13 cellular contexts compared by ENCODE assay signal in the genomic region with DNA sequence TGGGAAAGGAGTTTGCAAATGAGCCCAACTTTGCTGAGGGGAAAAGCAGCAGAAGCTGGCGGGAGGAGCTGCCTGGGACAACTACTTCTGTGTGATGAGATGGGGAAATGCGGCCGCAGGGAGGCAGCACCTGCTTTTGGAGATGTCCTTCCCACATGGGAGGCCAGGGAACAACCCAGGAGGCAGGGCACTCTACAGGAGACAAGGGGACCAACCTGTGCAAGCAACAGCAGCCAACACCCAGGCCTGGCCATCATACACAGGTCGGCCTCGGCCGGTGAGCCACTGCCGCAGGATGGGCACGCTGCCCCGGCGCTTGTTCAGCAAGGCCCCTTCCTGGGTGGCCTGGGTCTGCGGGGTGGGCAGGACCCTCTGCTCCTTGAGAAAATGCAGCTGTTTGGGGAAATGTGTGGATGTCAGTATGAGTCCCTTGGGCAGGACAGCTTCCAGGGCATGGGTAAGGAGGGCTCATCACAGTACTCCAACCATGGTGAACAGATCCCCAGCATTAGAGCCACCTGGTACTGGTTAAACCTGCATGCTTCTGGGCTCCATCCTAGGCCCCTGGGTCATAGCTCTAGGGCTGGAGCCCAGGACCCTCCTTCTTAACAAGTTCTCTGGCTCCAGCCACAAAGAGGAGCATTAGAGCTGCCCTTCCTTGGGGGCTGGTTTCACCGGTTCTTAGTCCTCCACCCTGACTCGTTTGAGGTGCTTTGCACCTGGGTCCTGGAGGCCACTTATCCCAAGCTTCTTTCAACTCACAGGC. TPM values are rescaled to one million over a fixed set of nuclear protein-coding genes. Genes with fewer than 3 reads are reported as not detected.
DNase-seq lines count a peak whose midpoint lies in the region; ATAC-seq and TF ChIP-seq lines count a peak whose summit lies in the region.
"Had no signal": no experiment of that assay in that cellular context is flagged by ENCODE, and none has a peak within 500 bp of the region (broad histone marks: within the 10 kb centered on the region; RNA-seq: fewer than 3 reads in every experiment).

No MANE protein-coding gene starts in this region.

- peak; percentile 22 to 54 for DNase-seq in cardiac muscle cell (ENCODE audit: low read depth in 1 of 2, low spot score in 1 of 2)
- DNase-seq in cardiac septum (ENCODE audit: low spot score): no peak
- DNase-seq in fibroblast of pulmonary artery (ENCODE audit: low read depth): peak; percentile 18
- no peak for DNase-seq in type B pancreatic cell (ENCODE audit: extremely low spot score, unreplicated experiment)
- no peak for DNase-seq in NCI-H345 (lab: John Stamatoyannopoulos, UW)
- DNase-seq: aorta, lower lobe of right lung, NCI-H2227 treated with DMSO at 0.1 percent for 48 hours, transverse colon had no signal

- H3K4me3 ChIP-seq in cardiac muscle cell: no peak overlapping the region
- no peak overlapping the region for H3K4me3 ChIP-seq in OCI-LY1 (ENCODE audit: low read depth, low read length, poor library complexity, severe bottlenecking)
- H3K4me3 ChIP-seq in fibroblast of pulmonary artery (replicated peaks; ENCODE audit: low read depth, low read length): no peak overlapping the region
- H3K4me3 ChIP-seq: BLaER1 treated with 17β-estradiol and CSF1 and Interleukin-3, amounts not matched to agents 10 nM and 100 nM; lower lobe of right lung; transverse colon had no signal

- H3K9me2 ChIP-seq in OCI-LY1 (ENCODE audit: low read depth, low read length): no peaks in the 10 kb centered on the region

- intact Hi-C loops in cardiac septum (cut with DNase I): no loop called here

- TF ChIP-seq CTCF in cardiac muscle cell (IDR thresholded peaks at IDR 0.05; ENCODE audit: low read depth, low read length) (peak; percentile 25), OCI-LY1 (IDR thresholded peaks at IDR 0.05; ENCODE audit: low read length) (peak; percentile 6; the same call in 1 of the 2 replicates), fibroblast of pulmonary artery (IDR thresholded peaks at IDR 0.05; ENCODE audit: low read length, missing control alignments) (peak; percentile 4), type B pancreatic cell (conservative IDR thresholded peaks at IDR 0.05) (peak; percentile 18)

- no peaks in the 10 kb centered on the region for H3K27me3 ChIP-seq in cardiac muscle cell
- peaks cover 8% of the 10 kb centered on the region for H3K27me3 ChIP-seq in OCI-LY1 (ENCODE audit: insufficient read depth, low read length)
- H3K27me3 ChIP-seq: BLaER1 treated with 17β-estradiol and CSF1 and Interleukin-3, amounts not matched to agents 10 nM and 100 nM had no signal

- H3K27ac Mint-ChIP-seq in type B pancreatic cell: no peak overlapping the region

- H3K4me1 Mint-ChIP-seq in type B pancreatic cell (ENCODE audit: unreplicated experiment): peaks cover 4% of the 10 kb centered on the region

- no peak overlapping the region for H3K4me3 Mint-ChIP-seq in type B pancreatic cell

- H3K27ac ChIP-seq in cardiac muscle cell (no peak overlapping the region), OCI-LY1 (ENCODE audit: low read depth, low read length, poor library complexity, severe bottlenecking) (no peak overlapping the region)
- H3K27ac ChIP-seq: BLaER1 treated with 17β-estradiol and CSF1 and Interleukin-3, amounts not matched to agents 10 nM and 100 nM; lower lobe of right lung; transverse colon had no signal

- H3K9me3 Mint-ChIP-seq in type B pancreatic cell: no peaks in the 10 kb centered on the region

- ATAC-seq in HG03565 (IDR thresholded peaks at IDR 0.05; ENCODE audit: unreplicated experiment) (no peak), GM21528 (IDR thresholded peaks at IDR 0.05; ENCODE audit: low FRiP score, unreplicated experiment) (no peak)
- ATAC-seq: lower lobe of right lung had no signal

- no peaks in the 10 kb centered on the region for H4K20me1 ChIP-seq in OCI-LY1 (ENCODE audit: insufficient read depth, low read length)

- no peaks in the 10 kb centered on the region for H3K79me2 ChIP-seq in OCI-LY1 (ENCODE audit: insufficient read depth, low read length)

- no peaks in the 10 kb centered on the region for H3K4me1 ChIP-seq in cardiac muscle cell (ENCODE audit: low read depth)
- H3K4me1 ChIP-seq in OCI-LY1 (ENCODE audit: insufficient read depth, low read length, severe bottlenecking): no peaks in the 10 kb centered on the region
- H3K4me1 ChIP-seq: lower lobe of right lung had no signal

- H2AFZ ChIP-seq in OCI-LY1 (ENCODE audit: low read length): no peak overlapping the region

- H3K36me3 ChIP-seq in cardiac muscle cell (no peaks in the 10 kb centered on the region), OCI-LY1 (ENCODE audit: insufficient read depth, low read length) (no peaks in the 10 kb centered on the region)
- H3K36me3 ChIP-seq: BLaER1 treated with 17β-estradiol and CSF1 and Interleukin-3, amounts not matched to agents 10 nM and 100 nM; lower lobe of right lung; transverse colon had no signal

- H3K27me3 Mint-ChIP-seq in type B pancreatic cell: peaks cover 51% of the 10 kb centered on the region

- H3K9me3 ChIP-seq in cardiac muscle cell (ENCODE audit: low read depth) (no peaks in the 10 kb centered on the region), OCI-LY1 (ENCODE audit: low read length) (no peaks in the 10 kb centered on the region)
- H3K9me3 ChIP-seq: BLaER1 treated with 17β-estradiol and CSF1 and Interleukin-3, amounts not matched to agents 10 nM and 100 nM; lower lobe of right lung; transverse colon had no signal

- no peak overlapping the region for H3K9ac ChIP-seq in OCI-LY1 (ENCODE audit: low read length)
- H3K9ac ChIP-seq: BLaER1 treated with 17β-estradiol and CSF1 and Interleukin-3, amounts not matched to agents 10 nM and 100 nM had no signal

- H3F3A ChIP-seq in OCI-LY1 (ENCODE audit: insufficient read depth, low read length): no peaks in the 10 kb centered on the region

- no peaks in the 10 kb centered on the region for H3K36me3 Mint-ChIP-seq in type B pancreatic cell

- no peak overlapping the region for H3K4me2 ChIP-seq in OCI-LY1 (ENCODE audit: low read length)

RNA-seq across cellular contexts. Expression of a gene that starts 11.6 kb away (rescaled TPM):
- 0.12 and 0.39 TPM in 2 replicates for total RNA-seq in cardiac muscle cell
- polyA plus RNA-seq in cardiac muscle cell: 0.94 TPM in 1 of 2 replicates, not detected in the other
- 0.38 TPM for total RNA-seq in cardiac septum
- not detected in 2 replicates for total RNA-seq in type B pancreatic cell (ENCODE audit: low replicate concordance)
- total RNA-seq: lower lobe of right lung, transverse colon had no signal
- polyA plus RNA-seq: aorta had no signal

RNA-seq across cellular contexts. Expression of a gene that starts 24.0 kb away (rescaled TPM):
- 77.4 and 117 TPM in 2 replicates for total RNA-seq in cardiac muscle cell
- 82.4 and 104 TPM in 2 replicates for polyA plus RNA-seq in cardiac muscle cell
- 56.6 TPM for total RNA-seq in cardiac septum
- total RNA-seq in type B pancreatic cell (ENCODE audit: low replicate concordance): 28.2 and 41.5 TPM in 2 replicates

RNA-seq across cellular contexts. Expression of a gene that starts 57.5 kb away (rescaled TPM):
- total RNA-seq in cardiac muscle cell: not detected in 2 replicates
- not detected in 2 replicates for polyA plus RNA-seq in cardiac muscle cell
- not detected for total RNA-seq in cardiac septum
- total RNA-seq in type B pancreatic cell (ENCODE audit: low replicate concordance): 0.22 and 0.71 TPM in 2 replicates
- polyA plus RNA-seq: aorta had no signal

Comparison
In these comparisons a context has a peak if more than half of its experiments do, and no peak if none do; other contexts are left out.
1. DNase-seq: peak in cardiac muscle cell (2 of 2) and fibroblast of pulmonary artery (single experiment); none in cardiac septum (single experiment), type B pancreatic cell (single experiment) and NCI-H345 (single experiment).
2. Peak in every context shown above with its lines, with median percentiles within 50 percentile points of each other: CTCF ChIP-seq.